In genomic region chr2:98805412-98806265, GRCh38 we compare ENCODE assay signal across 9 cellular contexts.
DNase-seq lines count a peak whose midpoint lies in the region; ATAC-seq and TF ChIP-seq lines count a peak whose summit lies in the region.
"Had no signal": no experiment of that assay in that cellular context is flagged by ENCODE, and none has a peak within 500 bp of the region (broad histone marks: within the 10 kb centered on the region; RNA-seq: fewer than 3 reads in every experiment).

No MANE protein-coding gene starts in this region.

- no peaks in the 10 kb centered on the region for H3K9me3 Mint-ChIP-seq in osteocyte (ENCODE audit: unreplicated experiment)
- H3K9me3 Mint-ChIP-seq in activated CD4-positive, alpha-beta T cell treated with anti-CD3 and anti-CD28 coated beads for 36 hours (ENCODE audit: low read depth), result no peaks in the 10 kb centered on the region

- POLR2A ChIA-PET in activated CD4-positive, alpha-beta T cell treated with anti-CD3 and anti-CD28 coated beads for 36 hours (lab: Charles Lee), result no interaction called here

- TF ChIP-seq POLR2A in esophagus muscularis mucosa (IDR thresholded peaks at IDR 0.05; ENCODE audit: low read depth), result no peak

- no peaks in the 10 kb centered on the region for H3K27me3 ChIP-seq in esophagus muscularis mucosa

- H3K36me3 ChIP-seq in esophagus muscularis mucosa, result no peaks in the 10 kb centered on the region

- H3K27me3 Mint-ChIP-seq in osteocyte (ENCODE audit: unreplicated experiment), result peaks cover 22% of the 10 kb centered on the region
- H3K27me3 Mint-ChIP-seq in activated CD4-positive, alpha-beta T cell treated with anti-CD3 and anti-CD28 coated beads for 36 hours, result no peaks in the 10 kb centered on the region

- no peak for TF ChIP-seq CTCF in esophagus muscularis mucosa (IDR thresholded peaks at IDR 0.05)
- no peak for TF ChIP-seq CTCF in osteocyte (IDR thresholded peaks at IDR 0.05)

- WGBS in esophagus muscularis mucosa, result 68% methylated on average over 12 of the region's 12 CpGs

- DNase-seq in ELF-1 (ENCODE audit: low read depth, low spot score), result peak; percentile 51
- DNase-seq in NOMO-1 treated with DMSO at 0.1 percent for 48 hours (lab: John Stamatoyannopoulos, UW; ENCODE audit: unreplicated experiment), result peak; percentile 91
- DNase-seq in esophagus muscularis mucosa (ENCODE audit: extremely low spot score), result peak; percentile 87
- peak; percentile 70 for DNase-seq in osteocyte (ENCODE audit: extremely low spot score, unreplicated experiment)
- DNase-seq in activated CD4-positive, alpha-beta T cell treated with anti-CD3 and anti-CD28 coated beads for 36 hours, result no peak
- DNase-seq: activated CD4-positive, alpha-beta T cell treated with anti-CD3 and anti-CD28 coated beads for 48 hours had no signal

- ATAC-seq in HG02981 (IDR thresholded peaks at IDR 0.05; ENCODE audit: unreplicated experiment) (no peak), GM19463 (IDR thresholded peaks at IDR 0.05; ENCODE audit: unreplicated experiment) (no peak), HG02571 (IDR thresholded peaks at IDR 0.05; ENCODE audit: unreplicated experiment) (no peak)
- no peak for ATAC-seq in activated CD4-positive, alpha-beta T cell treated with anti-CD3 and anti-CD28 coated beads for 36 hours

- TF ChIP-seq EP300 in esophagus muscularis mucosa (IDR thresholded peaks at IDR 0.05), result no peak

- H3K4me3 Mint-ChIP-seq in osteocyte (ENCODE audit: unreplicated experiment), result no peak overlapping the region
- H3K4me3 Mint-ChIP-seq in activated CD4-positive, alpha-beta T cell treated with anti-CD3 and anti-CD28 coated beads for 36 hours, result no peak overlapping the region

- CTCF ChIA-PET in activated CD4-positive, alpha-beta T cell treated with anti-CD3 and anti-CD28 coated beads for 36 hours (lab: Charles Lee), result interaction anchor here (0.6 to 1.1 kb wide), 4 partner anchors 17 to 48 kb away, joined by 3 to 7 read pairs (median 4); no protein-coding TSS in a partner anchor

- peak overlapping the region; percentile 2 to 58 (median 52) for H3K27ac ChIP-seq in esophagus muscularis mucosa (replicated peaks in 1 of 4)

- no peak overlapping the region for H3K27ac Mint-ChIP-seq in osteocyte (ENCODE audit: unreplicated experiment)
- H3K27ac Mint-ChIP-seq in activated CD4-positive, alpha-beta T cell treated with anti-CD3 and anti-CD28 coated beads for 36 hours, result no peak overlapping the region

- peaks cover 16% of the 10 kb centered on the region for H3K4me1 Mint-ChIP-seq in osteocyte (ENCODE audit: unreplicated experiment)
- peaks cover 11% of the 10 kb centered on the region for H3K4me1 Mint-ChIP-seq in activated CD4-positive, alpha-beta T cell treated with anti-CD3 and anti-CD28 coated beads for 36 hours

- H3K36me3 Mint-ChIP-seq in osteocyte (ENCODE audit: unreplicated experiment), result no peaks in the 10 kb centered on the region
- no peaks in the 10 kb centered on the region for H3K36me3 Mint-ChIP-seq in activated CD4-positive, alpha-beta T cell treated with anti-CD3 and anti-CD28 coated beads for 36 hours (ENCODE audit: low read depth)

- H3K9me3 ChIP-seq in esophagus muscularis mucosa, result no peaks in the 10 kb centered on the region

- H3K4me1 ChIP-seq in esophagus muscularis mucosa, result peaks cover 21 to 22% (median 22%) of the 10 kb centered on the region in 4 donors

- H3K4me3 ChIP-seq in esophagus muscularis mucosa, result no peak overlapping the region

- intact Hi-C loops in esophagus muscularis mucosa (cut with DNase I), result no loop called here
- intact Hi-C loops in activated CD4-positive, alpha-beta T cell treated with anti-CD3 and anti-CD28 coated beads for 36 hours (cut with DNase I, micrococcal nuclease), result no loop called here
